Comparison of ENCODE assay signal across 8 cellular contexts in genomic region chr3:193939527-193939926, GRCh38.
"Had no signal": no experiment of that assay in that cellular context is flagged by ENCODE, and none has a peak within 500 bp of the region (broad histone marks: within the 10 kb centered on the region; RNA-seq: fewer than 3 reads in every experiment).

No MANE protein-coding gene starts in this region.

- DNase-seq: GM23248, GOT3, H9, HCEC 1CT, KG1 had no signal

- H3K4me3 ChIP-seq: GM23248 had no signal

- H3K27ac ChIP-seq: GM23248, HL-60 had no signal

- ATAC-seq: HepG2 had no signal

- H2AFZ ChIP-seq: GM23248 had no signal

- FAIRE-seq: H54, HepG2 had no signal

- H3K9ac ChIP-seq: GM23248 had no signal
